Comparison of ENCODE assay signal across 34 cellular contexts in the genomic region with DNA sequence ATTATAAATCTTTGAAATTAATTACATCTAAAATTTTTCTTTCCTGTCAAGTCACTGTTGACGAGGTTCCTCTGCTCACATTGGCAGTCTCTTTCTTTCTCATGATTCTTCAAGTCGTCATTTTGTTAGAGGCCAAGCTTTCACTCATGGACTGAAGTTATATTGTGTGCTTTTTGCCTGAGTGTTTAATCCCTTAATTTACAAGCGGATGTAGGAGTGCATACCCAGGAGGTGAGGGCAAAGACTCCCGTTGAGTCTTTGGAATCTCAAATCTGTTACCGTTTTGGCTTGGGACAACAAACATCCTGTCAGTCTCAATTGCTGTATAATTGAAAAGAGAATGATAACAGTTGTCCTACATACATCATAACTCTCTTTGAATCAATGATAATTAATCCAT.
"Had no signal": no experiment of that assay in that cellular context is flagged by ENCODE, and none has a peak within 500 bp of the region (broad histone marks: within the 10 kb centered on the region; RNA-seq: fewer than 3 reads in every experiment).

No MANE protein-coding gene starts in this region.

- DNase-seq: activated B cell treated with CpG ODN at 0.5 μM for 24 hours; activated CD4-positive, alpha-beta memory T cell treated with anti-CD3 and anti-CD28 coated beads for 36 hours; activated CD4-positive, alpha-beta T cell treated with anti-CD3 and anti-CD28 coated beads for 4 hours; activated CD4-positive, alpha-beta T cell treated with anti-CD3 and anti-CD28 coated beads, Interleukin-2, amount 10 ng/mL, durations not matched to agents 24 days and 14 days; activated CD4-positive, alpha-beta T cell treated with anti-CD3 and anti-CD28 coated beads, Interleukin-2, amount 50 U/mL, for 1 hour; activated CD4-positive, alpha-beta T cell treated with anti-CD3 and anti-CD28 coated beads, Interleukin-2, amount 50 U/mL, for 4 hours; activated CD4-positive, CD25-positive, alpha-beta regulatory T cell treated with anti-CD3 and anti-CD28 coated beads, Interleukin-2, amount 50 U/mL, for 72 hours; activated CD8-positive, alpha-beta memory T cell treated with anti-CD3 and anti-CD28 coated beads, Interleukin-2, amount 50 U/mL, for 4 hours; activated CD8-positive, alpha-beta T cell treated with anti-CD3 and anti-CD28 coated beads for 36 hours; activated effector memory CD4-positive, alpha-beta T cell treated with anti-CD3 and anti-CD28 coated beads, Interleukin-2, amount 50 U/mL, for 16 hours; activated gamma-delta T cell treated with Interleukin-2 at 50 U/mL for 16 hours; activated naive CD4-positive, alpha-beta T cell; activated naive CD4-positive, alpha-beta T cell treated with anti-CD3 and anti-CD28 coated beads for 36 hours; activated naive CD4-positive, alpha-beta T cell treated with anti-CD3 and anti-CD28 coated beads, Interleukin-2, amount 50 U/mL, for 16 hours; activated naive CD8-positive, alpha-beta T cell treated with anti-CD3 and anti-CD28 coated beads for 36 hours; activated T-cell treated with anti-CD3 and anti-CD28 coated beads for 4 hours; activated T-cell treated with anti-CD3 and anti-CD28 coated beads, Interleukin-2, amount 50 U/mL, for 1 hour; activated T-cell treated with anti-CD3 and anti-CD28 coated beads, Interleukin-2, amount 50 U/mL, for 4 hours; activated T-cell treated with anti-CD3 and anti-CD28 coated beads, Interleukin-2, amount 50 U/mL, for 72 hours; adrenal gland; amniotic stem cell; aorta; body of pancreas; brain microvascular endothelial cell; central memory CD4-positive, alpha-beta T cell; T-helper 2 cell; T-helper 9 cell had no signal

- H3K4me3 ChIP-seq: adrenal gland, body of pancreas, breast epithelium had no signal

- H3K36me3 Mint-ChIP-seq: activated CD4-positive, alpha-beta memory T cell treated with anti-CD3 and anti-CD28 coated beads for 36 hours; activated naive CD8-positive, alpha-beta T cell treated with anti-CD3 and anti-CD28 coated beads for 36 hours had no signal

- H3K36me3 ChIP-seq: adrenal gland, brain microvascular endothelial cell, breast epithelium had no signal

- H3K4me1 Mint-ChIP-seq: activated B cell treated with CpG ODN at 0.5 μM for 24 hours; activated CD4-positive, alpha-beta T cell treated with anti-CD3 and anti-CD28 coated beads, Interleukin-2, amount 10 ng/mL, durations not matched to agents 24 days and 14 days; activated naive CD8-positive, alpha-beta T cell treated with anti-CD3 and anti-CD28 coated beads for 36 hours; activated T-helper 17 cell treated with anti-CD3 and anti-CD28 coated beads, Interleukin-2, amount 50 U/mL, for 72 hours had no signal

- H3K4me1 ChIP-seq: adrenal gland, body of pancreas, breast epithelium had no signal

- H3K9me3 Mint-ChIP-seq: activated B cell treated with CpG ODN at 0.5 μM for 24 hours; activated CD4-positive, alpha-beta T cell treated with anti-CD3 and anti-CD28 coated beads, Interleukin-2, amount 10 ng/mL, durations not matched to agents 24 days and 14 days had no signal

- H3K27me3 Mint-ChIP-seq: activated B cell treated with CpG ODN at 0.5 μM for 24 hours; activated CD4-positive, alpha-beta memory T cell treated with anti-CD3 and anti-CD28 coated beads for 36 hours; activated CD4-positive, alpha-beta T cell treated with anti-CD3 and anti-CD28 coated beads, Interleukin-2, amount 10 ng/mL, durations not matched to agents 24 days and 14 days; activated CD8-positive, alpha-beta T cell treated with anti-CD3 and anti-CD28 coated beads for 36 hours; activated naive CD8-positive, alpha-beta T cell treated with anti-CD3 and anti-CD28 coated beads for 36 hours; activated T-helper 17 cell treated with anti-CD3 and anti-CD28 coated beads, Interleukin-2, amount 50 U/mL, for 72 hours had no signal

- H3K27ac ChIP-seq: adrenal gland, body of pancreas, brain microvascular endothelial cell, breast epithelium, VCaP had no signal

- H3K4me3 Mint-ChIP-seq: activated B cell treated with CpG ODN at 0.5 μM for 24 hours; activated CD4-positive, alpha-beta memory T cell treated with anti-CD3 and anti-CD28 coated beads for 36 hours; activated CD4-positive, alpha-beta T cell treated with anti-CD3 and anti-CD28 coated beads, Interleukin-2, amount 10 ng/mL, durations not matched to agents 24 days and 14 days; activated CD8-positive, alpha-beta T cell treated with anti-CD3 and anti-CD28 coated beads for 36 hours; activated naive CD4-positive, alpha-beta T cell treated with anti-CD3 and anti-CD28 coated beads for 36 hours; activated naive CD8-positive, alpha-beta T cell treated with anti-CD3 and anti-CD28 coated beads for 36 hours; activated T-cell treated with anti-CD3 and anti-CD28 coated beads, Interleukin-2, amount 50 U/mL, for 4 hours; activated T-cell treated with anti-CD3 and anti-CD28 coated beads, Interleukin-2, amount 50 U/mL, for 72 hours; activated T-helper 1 cell treated with anti-CD3 and anti-CD28 coated beads, Interleukin-12 subunit alpha, Interleukin-12 subunit beta, Interleukin-2, Interleukin-4 antibody, amounts not matched to agents 30 ng/mL and 10 ng/mL and 1 ng/mL, durations not matched to agents 14 hours and 24 hours and 36 hours; activated T-helper 17 cell treated with anti-CD3 and anti-CD28 coated beads, Interleukin-2, amount 50 U/mL, for 72 hours; T-helper 1 cell treated with Interleukin-12 subunit alpha and Interleukin-12 subunit beta and Interleukin-4 antibody, amounts not matched to agents 30 μg/mL and 1 μg/mL, for 36 hours; T-helper 2 cell treated with Interferon-gamma antibody and Interleukin-4, amounts not matched to agents 5 μg/mL and 100 μg/mL, for 36 hours had no signal

- ATAC-seq: activated CD8-positive, alpha-beta T cell treated with anti-CD3 and anti-CD28 coated beads for 36 hours; activated naive CD4-positive, alpha-beta T cell treated with anti-CD3 and anti-CD28 coated beads, Interleukin-2, amount 50 U/mL, for 72 hours; activated T-cell treated with anti-CD3 and anti-CD28 coated beads, Interleukin-2, amount 50 U/mL, for 4 hours; activated T-cell treated with anti-CD3 and anti-CD28 coated beads, Interleukin-2, amount 50 U/mL, for 72 hours; activated T-helper 17 cell treated with anti-CD3 and anti-CD28 coated beads, Interleukin-2, amount 50 U/mL, for 72 hours; body of pancreas had no signal

- H3K27ac Mint-ChIP-seq: activated B cell treated with CpG ODN at 0.5 μM for 24 hours; activated CD4-positive, alpha-beta memory T cell treated with anti-CD3 and anti-CD28 coated beads for 36 hours; activated CD4-positive, alpha-beta T cell treated with anti-CD3 and anti-CD28 coated beads, Interleukin-2, amount 10 ng/mL, durations not matched to agents 24 days and 14 days; activated CD8-positive, alpha-beta T cell treated with anti-CD3 and anti-CD28 coated beads for 36 hours; activated naive CD4-positive, alpha-beta T cell treated with anti-CD3 and anti-CD28 coated beads for 36 hours; activated naive CD4-positive, alpha-beta T cell treated with anti-CD3 and anti-CD28 coated beads, Interleukin-2, amount 50 U/mL, for 72 hours; activated naive CD8-positive, alpha-beta T cell treated with anti-CD3 and anti-CD28 coated beads for 36 hours; activated T-cell treated with anti-CD3 and anti-CD28 coated beads, Interleukin-2, amount 50 U/mL, for 72 hours; activated T-helper 1 cell treated with anti-CD3 and anti-CD28 coated beads, Interleukin-12 subunit alpha, Interleukin-12 subunit beta, Interleukin-2, Interleukin-4 antibody, amounts not matched to agents 30 ng/mL and 10 ng/mL and 1 ng/mL, durations not matched to agents 14 hours and 24 hours and 36 hours; activated T-helper 17 cell treated with anti-CD3 and anti-CD28 coated beads, Interleukin-2, amount 50 U/mL, for 72 hours; T-helper 1 cell treated with Interleukin-12 subunit alpha and Interleukin-12 subunit beta and Interleukin-4 antibody, amounts not matched to agents 30 μg/mL and 1 μg/mL, for 36 hours; T-helper 2 cell treated with Interferon-gamma antibody and Interleukin-4, amounts not matched to agents 5 μg/mL and 100 μg/mL, for 36 hours had no signal

- H3K27me3 ChIP-seq: adrenal gland, body of pancreas, brain microvascular endothelial cell, breast epithelium had no signal
